9 cellular contexts compared by ENCODE assay signal in the genomic region with DNA sequence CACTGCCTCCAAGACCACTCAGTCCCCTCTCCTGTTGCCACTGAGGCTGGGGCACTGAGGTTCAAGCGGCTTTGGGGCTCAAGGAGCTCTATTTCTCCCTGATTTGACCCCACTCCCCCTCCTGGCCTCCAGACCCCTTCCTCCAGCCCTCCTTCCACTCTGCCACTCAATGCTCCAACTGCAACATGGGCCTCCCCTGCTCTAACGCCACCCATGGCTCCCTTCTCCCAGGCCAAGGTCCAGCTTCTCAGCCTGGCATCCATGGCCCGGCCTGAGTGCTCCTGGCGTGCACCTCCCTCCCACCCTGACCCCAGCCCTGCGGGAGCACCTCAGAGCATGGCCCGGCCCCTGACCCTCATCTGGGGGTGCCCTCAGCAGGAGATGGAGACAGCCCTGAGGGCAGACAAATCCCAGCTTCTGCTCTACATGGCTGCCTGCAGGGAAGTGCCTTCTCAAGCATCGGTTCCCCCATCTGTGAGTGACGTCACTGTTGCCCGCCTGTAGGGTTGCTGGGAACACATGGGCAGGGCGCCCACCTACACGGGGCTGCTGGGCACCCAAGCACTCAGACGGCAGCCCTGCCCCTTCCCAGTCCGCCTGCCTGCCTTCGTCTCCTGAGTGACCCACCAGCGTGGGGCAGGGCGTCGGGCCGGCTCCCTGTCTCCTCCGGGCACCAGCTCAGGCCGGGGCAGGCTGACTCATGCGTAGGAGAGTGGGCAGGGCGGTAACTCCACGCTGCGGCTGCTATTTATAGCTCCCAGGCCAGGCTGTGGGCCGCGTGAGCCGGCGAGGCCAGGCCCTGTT. TPM values are rescaled to one million over a fixed set of nuclear protein-coding genes. Genes with fewer than 3 reads are reported as not detected.
A peak's percentile ranks its signal among the peaks of the same experiment; 100 is the strongest.
DNase-seq lines count a peak whose midpoint lies in the region; ATAC-seq and TF ChIP-seq lines count a peak whose summit lies in the region.
"Had no signal": no experiment of that assay in that cellular context is flagged by ENCODE, and none has a peak within 500 bp of the region (broad histone marks: within the 10 kb centered on the region; RNA-seq: fewer than 3 reads in every experiment).

No MANE protein-coding gene starts in this region.

- no peak overlapping the region for H3K4me3 ChIP-seq in mucosa of descending colon
- no peak overlapping the region for H3K4me3 ChIP-seq in CD8-positive, alpha-beta memory T cell (ENCODE audit: low read length)

- POLR2A ChIA-PET in CD8-positive, alpha-beta memory T cell (lab: Charles Lee): no interaction called here

- peak overlapping the region in 1 of 7 donors; percentile 55 for H3K4me3 Mint-ChIP-seq in CD8-positive, alpha-beta memory T cell
- H3K4me3 Mint-ChIP-seq: T-helper 1 cell treated with Interleukin-12 subunit alpha and Interleukin-12 subunit beta and Interleukin-4 antibody, amounts not matched to agents 30 μg/mL and 1 μg/mL, for 36 hours had no signal

- no peaks in the 10 kb centered on the region for H3K36me3 ChIP-seq in mucosa of descending colon (ENCODE audit: low read depth)
- no peaks in the 10 kb centered on the region for H3K36me3 ChIP-seq in CD8-positive, alpha-beta memory T cell (ENCODE audit: insufficient read depth, low read length)

- peaks cover 21% of the 10 kb centered on the region for H3K27me3 ChIP-seq in CD8-positive, alpha-beta memory T cell (ENCODE audit: insufficient read depth, low read length, poor library complexity, severe bottlenecking)

- H3K36me3 Mint-ChIP-seq in CD8-positive, alpha-beta memory T cell: no peaks in the 10 kb centered on the region

- H3K27me3 Mint-ChIP-seq in CD8-positive, alpha-beta memory T cell: peaks cover 26 to 35% of the 10 kb centered on the region in 2 donors

- ATAC-seq in mucosa of descending colon: peak; percentile 74
- no peak for ATAC-seq in HG03159 (IDR thresholded peaks at IDR 0.05; ENCODE audit: unreplicated experiment)
- no peak for ATAC-seq in GM18505 (IDR thresholded peaks at IDR 0.05; ENCODE audit: unreplicated experiment)

- no peak for TF ChIP-seq POLR2A in GM18505 (IDR thresholded peaks at IDR 0.05; ENCODE audit: borderline replicate concordance, extremely low read depth, insufficient read depth, insufficient read length)

- no peaks in the 10 kb centered on the region for H3K9me3 ChIP-seq in mucosa of descending colon
- H3K9me3 ChIP-seq in CD8-positive, alpha-beta memory T cell (ENCODE audit: low read length): no peaks in the 10 kb centered on the region

- H3K4me1 ChIP-seq in mucosa of descending colon (ENCODE audit: low read depth): no peaks in the 10 kb centered on the region
- H3K4me1 ChIP-seq in CD8-positive, alpha-beta memory T cell (ENCODE audit: insufficient read depth, low read length): no peaks in the 10 kb centered on the region

- intact Hi-C loops in mucosa of descending colon (cut with DNase I, micrococcal nuclease): no loop called here

- no peak for TF ChIP-seq CTCF in mucosa of descending colon (IDR thresholded peaks at IDR 0.05)

- CTCF ChIA-PET in CD8-positive, alpha-beta memory T cell (lab: Charles Lee): interaction anchor here (1.0 kb wide), 1 partner anchor 75 kb away, joined by 4 read pairs; no protein-coding TSS in a partner anchor

- DNase-seq in AG08396 (ENCODE audit: low spot score) (peak; percentile 95), NCI-H2227 treated with DMSO at 0.1 percent for 48 hours (lab: John Stamatoyannopoulos, UW) (peak; percentile 7), dedifferentiated amniotic fluid mesenchymal stem cell (ENCODE audit: extremely low spot score) (peak; percentile 85), mucosa of descending colon (no peak), ecto neural progenitor cell (ENCODE audit: low spot score) (no peak)
- no peak for DNase-seq in CD8-positive, alpha-beta memory T cell

- H3K9me3 Mint-ChIP-seq in CD8-positive, alpha-beta memory T cell: no peaks in the 10 kb centered on the region
- H3K9me3 Mint-ChIP-seq: T-helper 1 cell treated with Interleukin-12 subunit alpha and Interleukin-12 subunit beta and Interleukin-4 antibody, amounts not matched to agents 30 μg/mL and 1 μg/mL, for 36 hours had no signal

- H3K27ac Mint-ChIP-seq in CD8-positive, alpha-beta memory T cell: no peak overlapping the region
- H3K27ac Mint-ChIP-seq: T-helper 1 cell treated with Interleukin-12 subunit alpha and Interleukin-12 subunit beta and Interleukin-4 antibody, amounts not matched to agents 30 μg/mL and 1 μg/mL, for 36 hours had no signal

- peaks cover 0 to 8% (median 3%) of the 10 kb centered on the region in 3 donors for H3K4me1 Mint-ChIP-seq in CD8-positive, alpha-beta memory T cell

- H3K27ac ChIP-seq in CD8-positive, alpha-beta memory T cell (ENCODE audit: low read depth, low read length): no peak overlapping the region

RNA-seq across cellular contexts. Expression of a gene that starts 1.6 kb away (rescaled TPM):
- total RNA-seq in mucosa of descending colon: 1 to 10 TPM in 1 of 3 donors, under 1 TPM in 2; 0.20 to 1.7 (median 0.80) TPM
- total RNA-seq in CD8-positive, alpha-beta memory T cell: under 1 TPM in 1 of 2 experiments, not detected in 1; 0.18 TPM
- not detected for polyA plus RNA-seq in CD8-positive, alpha-beta memory T cell

RNA-seq across cellular contexts. Expression of a gene that starts 17.1 kb away (rescaled TPM):
- total RNA-seq in mucosa of descending colon: 10 to 100 TPM; 15.5 to 20.9 (median 19.2) TPM
- 10 to 100 TPM; 44.1 to 51.3 TPM for total RNA-seq in CD8-positive, alpha-beta memory T cell
- 35.4 TPM for polyA plus RNA-seq in CD8-positive, alpha-beta memory T cell

RNA-seq across cellular contexts. Expression of a gene that starts 20.2 kb away (rescaled TPM):
- 1 to 10 TPM; 2.5 to 6.9 (median 2.9) TPM for total RNA-seq in mucosa of descending colon
- total RNA-seq in CD8-positive, alpha-beta memory T cell: under 1 TPM; 0.40 to 0.53 TPM
- 1.2 TPM for polyA plus RNA-seq in CD8-positive, alpha-beta memory T cell

Comparison
In these comparisons a context has a peak if more than half of its experiments do, and no peak if none do; other contexts are left out.
1. DNase-seq: peak in AG08396 (single experiment), NCI-H2227 treated with DMSO at 0.1 percent for 48 hours (single experiment) and dedifferentiated amniotic fluid mesenchymal stem cell (single experiment); none in mucosa of descending colon (0 of 3), ecto neural progenitor cell (single experiment) and CD8-positive, alpha-beta memory T cell (0 of 5).